ENCODE assay signal across 1 cellular context in genomic region chr17:57412520-57413096, GRCh38.
A peak's percentile ranks its signal among the peaks of the same experiment; 100 is the strongest.
TF ChIP-seq lines count a peak whose summit lies in the region.

No MANE protein-coding gene starts in this region.

TF ChIP-seq in GM12878, 131 proteins besides CTCF, POLR2A, EP300 and RAD21 (continued from another document):
- TF ChIP-seq ZBTB40 (IDR thresholded peaks at IDR 0.05; ENCODE audit: borderline replicate concordance) (peak; percentile 43; the same call in 1 of the 2 replicates), HDAC6 (IDR thresholded peaks at IDR 0.05; ENCODE audit: unreplicated experiment) (no peak), CBFB (IDR thresholded peaks at IDR 0.05; ENCODE audit: low read depth) (no peak)
